1 cellular context compared by ENCODE assay signal in the genomic region with DNA sequence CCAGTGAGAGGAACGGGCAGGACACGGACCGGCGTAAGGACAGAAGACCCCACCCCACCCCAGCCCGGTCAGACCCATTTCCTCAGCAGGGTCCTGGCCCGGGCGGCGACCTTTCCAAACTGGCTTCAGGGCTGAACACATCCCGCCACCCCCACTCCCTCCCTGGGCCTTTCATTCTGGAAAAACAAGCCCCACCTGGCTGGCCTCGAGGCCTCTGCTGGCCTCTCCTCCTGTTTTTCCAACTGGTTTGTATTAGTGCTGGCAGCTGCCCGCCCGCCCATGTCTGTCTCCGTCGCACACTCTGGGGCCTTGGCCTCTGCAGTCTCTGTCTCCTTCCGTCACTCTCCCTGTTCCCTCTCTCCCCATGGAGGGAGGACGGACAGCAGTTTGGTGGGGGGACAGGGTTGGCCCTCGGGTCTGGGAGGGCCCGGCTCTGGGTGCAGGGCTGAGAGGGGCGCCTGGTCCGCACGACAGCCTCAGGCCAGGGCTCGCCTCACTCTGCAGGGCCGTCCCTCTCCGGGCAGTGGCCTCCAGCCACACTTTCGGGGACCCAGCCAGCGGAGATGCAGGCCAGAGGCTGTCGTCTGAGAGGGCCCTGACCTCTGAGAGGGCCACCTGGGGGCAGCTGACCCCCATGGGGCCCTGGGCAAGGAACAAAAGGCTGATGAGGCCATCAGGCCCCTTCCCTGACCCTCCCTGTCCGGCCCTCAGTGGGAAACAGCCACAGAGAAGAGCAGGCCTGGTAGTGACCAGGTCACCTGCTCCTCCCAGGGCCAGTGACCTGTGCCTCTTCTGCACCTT.
TF ChIP-seq lines count a peak whose summit lies in the region.

No MANE protein-coding gene starts in this region.

TF ChIP-seq in HepG2, 621 proteins besides CTCF, POLR2A, EP300 and RAD21 (continued from another document and continues in another):
- TF ChIP-seq, protein P1, sequence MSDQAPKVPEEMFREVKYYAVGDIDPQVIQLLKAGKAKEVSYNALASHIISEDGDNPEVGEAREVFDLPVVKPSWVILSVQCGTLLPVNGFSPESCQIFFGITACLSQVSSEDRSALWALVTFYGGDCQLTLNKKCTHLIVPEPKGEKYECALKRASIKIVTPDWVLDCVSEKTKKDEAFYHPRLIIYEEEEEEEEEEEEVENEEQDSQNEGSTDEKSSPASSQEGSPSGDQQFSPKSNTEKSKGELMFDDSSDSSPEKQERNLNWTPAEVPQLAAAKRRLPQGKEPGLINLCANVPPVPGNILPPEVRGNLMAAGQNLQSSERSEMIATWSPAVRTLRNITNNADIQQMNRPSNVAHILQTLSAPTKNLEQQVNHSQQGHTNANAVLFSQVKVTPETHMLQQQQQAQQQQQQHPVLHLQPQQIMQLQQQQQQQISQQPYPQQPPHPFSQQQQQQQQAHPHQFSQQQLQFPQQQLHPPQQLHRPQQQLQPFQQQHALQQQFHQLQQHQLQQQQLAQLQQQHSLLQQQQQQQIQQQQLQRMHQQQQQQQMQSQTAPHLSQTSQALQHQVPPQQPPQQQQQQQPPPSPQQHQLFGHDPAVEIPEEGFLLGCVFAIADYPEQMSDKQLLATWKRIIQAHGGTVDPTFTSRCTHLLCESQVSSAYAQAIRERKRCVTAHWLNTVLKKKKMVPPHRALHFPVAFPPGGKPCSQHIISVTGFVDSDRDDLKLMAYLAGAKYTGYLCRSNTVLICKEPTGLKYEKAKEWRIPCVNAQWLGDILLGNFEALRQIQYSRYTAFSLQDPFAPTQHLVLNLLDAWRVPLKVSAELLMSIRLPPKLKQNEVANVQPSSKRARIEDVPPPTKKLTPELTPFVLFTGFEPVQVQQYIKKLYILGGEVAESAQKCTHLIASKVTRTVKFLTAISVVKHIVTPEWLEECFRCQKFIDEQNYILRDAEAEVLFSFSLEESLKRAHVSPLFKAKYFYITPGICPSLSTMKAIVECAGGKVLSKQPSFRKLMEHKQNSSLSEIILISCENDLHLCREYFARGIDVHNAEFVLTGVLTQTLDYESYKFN (CRISPR knock-in tag; conservative IDR thresholded peaks at IDR 0.05): peak; percentile 81
- TF ChIP-seq, protein P2, sequence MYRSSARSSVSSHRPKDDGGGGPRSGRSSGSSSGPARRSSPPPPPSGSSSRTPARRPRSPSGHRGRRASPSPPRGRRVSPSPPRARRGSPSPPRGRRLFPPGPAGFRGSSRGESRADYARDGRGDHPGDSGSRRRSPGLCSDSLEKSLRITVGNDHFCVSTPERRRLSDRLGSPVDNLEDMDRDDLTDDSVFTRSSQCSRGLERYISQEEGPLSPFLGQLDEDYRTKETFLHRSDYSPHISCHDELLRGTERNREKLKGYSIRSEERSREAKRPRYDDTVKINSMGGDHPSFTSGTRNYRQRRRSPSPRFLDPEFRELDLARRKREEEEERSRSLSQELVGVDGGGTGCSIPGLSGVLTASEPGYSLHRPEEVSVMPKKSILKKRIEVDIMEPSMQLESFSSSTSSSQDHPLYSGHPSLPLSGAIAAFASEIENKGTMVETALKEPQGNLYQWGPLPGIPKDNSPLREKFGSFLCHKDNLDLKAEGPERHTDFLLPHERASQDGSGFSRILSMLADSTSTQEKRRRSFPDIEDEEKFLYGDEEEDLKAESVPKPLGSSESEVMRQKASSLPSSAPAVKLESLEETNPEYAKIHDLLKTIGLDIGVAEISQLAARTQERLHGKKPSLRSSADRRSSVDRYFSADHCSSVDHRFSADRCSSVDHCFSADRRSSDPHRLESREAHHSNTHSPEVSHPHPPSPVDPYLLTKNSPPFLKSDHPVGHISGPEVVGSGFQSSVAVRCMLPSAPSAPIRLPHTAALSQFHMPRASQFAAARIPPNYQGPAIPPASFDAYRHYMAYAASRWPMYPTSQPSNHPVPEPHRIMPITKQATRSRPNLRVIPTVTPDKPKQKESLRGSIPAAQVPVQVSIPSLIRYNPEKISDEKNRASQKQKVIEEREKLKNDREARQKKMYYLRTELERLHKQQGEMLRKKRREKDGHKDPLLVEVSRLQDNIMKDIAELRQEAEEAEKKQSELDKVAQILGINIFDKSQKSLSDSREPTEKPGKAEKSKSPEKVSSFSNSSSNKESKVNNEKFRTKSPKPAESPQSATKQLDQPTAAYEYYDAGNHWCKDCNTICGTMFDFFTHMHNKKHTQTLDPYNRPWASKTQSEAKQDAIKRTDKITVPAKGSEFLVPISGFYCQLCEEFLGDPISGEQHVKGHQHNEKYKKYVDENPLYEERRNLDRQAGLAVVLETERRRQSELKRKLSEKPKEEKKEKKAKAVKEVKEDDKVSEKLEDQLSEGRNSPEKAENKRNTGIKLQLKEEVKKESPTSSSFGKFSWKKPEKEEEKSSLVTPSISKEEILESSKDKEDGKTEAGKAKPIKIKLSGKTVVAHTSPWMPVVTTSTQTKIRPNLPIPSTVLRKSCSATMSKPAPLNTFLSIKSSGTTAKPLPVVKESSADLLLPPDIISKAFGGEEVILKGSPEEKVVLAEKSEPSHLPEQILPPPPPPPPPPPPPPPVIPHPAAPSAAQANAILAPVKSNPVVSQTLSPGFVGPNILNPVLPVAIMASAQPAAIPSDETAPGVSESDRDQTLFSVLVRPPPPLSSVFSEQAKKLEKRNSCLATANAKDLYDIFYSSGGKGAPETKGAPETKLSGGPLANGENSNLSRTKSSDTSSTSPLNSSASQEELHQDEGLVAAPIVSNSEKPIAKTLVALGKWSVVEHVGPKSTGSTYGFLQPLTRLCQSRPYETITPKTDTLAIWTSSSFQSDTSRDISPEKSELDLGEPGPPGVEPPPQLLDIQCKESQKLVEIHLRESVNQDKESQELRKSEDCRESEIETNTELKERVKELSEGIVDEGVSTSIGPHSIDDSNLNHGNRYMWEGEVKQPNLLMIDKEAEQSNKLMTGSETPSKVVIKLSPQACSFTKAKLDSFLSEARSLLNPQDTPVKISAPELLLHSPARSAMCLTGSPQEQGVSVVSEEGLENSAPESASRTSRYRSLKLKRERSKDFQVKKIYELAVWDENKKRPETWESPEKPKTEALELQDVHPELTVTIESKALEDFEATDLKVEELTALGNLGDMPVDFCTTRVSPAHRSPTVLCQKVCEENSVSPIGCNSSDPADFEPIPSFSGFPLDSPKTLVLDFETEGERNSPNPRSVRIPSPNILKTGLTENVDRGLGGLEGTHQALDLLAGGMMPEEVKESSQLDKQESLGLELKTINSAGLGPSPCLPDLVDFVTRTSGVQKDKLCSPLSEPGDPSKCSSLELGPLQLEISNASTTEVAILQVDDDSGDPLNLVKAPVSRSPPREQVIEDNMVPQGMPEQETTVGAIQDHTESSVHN (CRISPR knock-in tag; IDR thresholded peaks at IDR 0.05): no peak
- TF ChIP-seq, protein P3, sequence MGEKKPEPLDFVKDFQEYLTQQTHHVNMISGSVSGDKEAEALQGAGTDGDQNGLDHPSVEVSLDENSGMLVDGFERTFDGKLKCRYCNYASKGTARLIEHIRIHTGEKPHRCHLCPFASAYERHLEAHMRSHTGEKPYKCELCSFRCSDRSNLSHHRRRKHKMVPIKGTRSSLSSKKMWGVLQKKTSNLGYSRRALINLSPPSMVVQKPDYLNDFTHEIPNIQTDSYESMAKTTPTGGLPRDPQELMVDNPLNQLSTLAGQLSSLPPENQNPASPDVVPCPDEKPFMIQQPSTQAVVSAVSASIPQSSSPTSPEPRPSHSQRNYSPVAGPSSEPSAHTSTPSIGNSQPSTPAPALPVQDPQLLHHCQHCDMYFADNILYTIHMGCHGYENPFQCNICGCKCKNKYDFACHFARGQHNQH (CRISPR knock-in tag; IDR thresholded peaks at IDR 0.05): 0 out of 2 replicates have a peak, but pooled peaks have one; percentile 23
- TF ChIP-seq, protein P4, sequence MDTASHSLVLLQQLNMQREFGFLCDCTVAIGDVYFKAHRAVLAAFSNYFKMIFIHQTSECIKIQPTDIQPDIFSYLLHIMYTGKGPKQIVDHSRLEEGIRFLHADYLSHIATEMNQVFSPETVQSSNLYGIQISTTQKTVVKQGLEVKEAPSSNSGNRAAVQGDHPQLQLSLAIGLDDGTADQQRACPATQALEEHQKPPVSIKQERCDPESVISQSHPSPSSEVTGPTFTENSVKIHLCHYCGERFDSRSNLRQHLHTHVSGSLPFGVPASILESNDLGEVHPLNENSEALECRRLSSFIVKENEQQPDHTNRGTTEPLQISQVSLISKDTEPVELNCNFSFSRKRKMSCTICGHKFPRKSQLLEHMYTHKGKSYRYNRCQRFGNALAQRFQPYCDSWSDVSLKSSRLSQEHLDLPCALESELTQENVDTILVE (CRISPR knock-in tag; IDR thresholded peaks at IDR 0.05): no peak
- TF ChIP-seq, protein P5, sequence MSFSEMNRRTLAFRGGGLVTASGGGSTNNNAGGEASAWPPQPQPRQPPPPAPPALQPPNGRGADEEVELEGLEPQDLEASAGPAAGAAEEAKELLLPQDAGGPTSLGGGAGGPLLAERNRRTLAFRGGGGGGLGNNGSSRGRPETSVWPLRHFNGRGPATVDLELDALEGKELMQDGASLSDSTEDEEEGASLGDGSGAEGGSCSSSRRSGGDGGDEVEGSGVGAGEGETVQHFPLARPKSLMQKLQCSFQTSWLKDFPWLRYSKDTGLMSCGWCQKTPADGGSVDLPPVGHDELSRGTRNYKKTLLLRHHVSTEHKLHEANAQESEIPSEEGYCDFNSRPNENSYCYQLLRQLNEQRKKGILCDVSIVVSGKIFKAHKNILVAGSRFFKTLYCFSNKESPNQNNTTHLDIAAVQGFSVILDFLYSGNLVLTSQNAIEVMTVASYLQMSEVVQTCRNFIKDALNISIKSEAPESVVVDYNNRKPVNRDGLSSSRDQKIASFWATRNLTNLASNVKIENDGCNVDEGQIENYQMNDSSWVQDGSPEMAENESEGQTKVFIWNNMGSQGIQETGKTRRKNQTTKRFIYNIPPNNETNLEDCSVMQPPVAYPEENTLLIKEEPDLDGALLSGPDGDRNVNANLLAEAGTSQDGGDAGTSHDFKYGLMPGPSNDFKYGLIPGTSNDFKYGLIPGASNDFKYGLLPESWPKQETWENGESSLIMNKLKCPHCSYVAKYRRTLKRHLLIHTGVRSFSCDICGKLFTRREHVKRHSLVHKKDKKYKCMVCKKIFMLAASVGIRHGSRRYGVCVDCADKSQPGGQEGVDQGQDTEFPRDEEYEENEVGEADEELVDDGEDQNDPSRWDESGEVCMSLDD (CRISPR knock-in tag; IDR thresholded peaks at IDR 0.05; ENCODE audit: borderline replicate concordance): peak; percentile 84
- TF ChIP-seq PHF21A (CRISPR knock-in tag; IDR thresholded peaks at IDR 0.05): peak; percentile 73
- TF ChIP-seq TCF7 (IDR thresholded peaks at IDR 0.05; ENCODE audit: low read depth): peak; percentile 74
- TF ChIP-seq JUND (CRISPR knock-in tag; IDR thresholded peaks at IDR 0.05): no peak
- TF ChIP-seq, protein P6, sequence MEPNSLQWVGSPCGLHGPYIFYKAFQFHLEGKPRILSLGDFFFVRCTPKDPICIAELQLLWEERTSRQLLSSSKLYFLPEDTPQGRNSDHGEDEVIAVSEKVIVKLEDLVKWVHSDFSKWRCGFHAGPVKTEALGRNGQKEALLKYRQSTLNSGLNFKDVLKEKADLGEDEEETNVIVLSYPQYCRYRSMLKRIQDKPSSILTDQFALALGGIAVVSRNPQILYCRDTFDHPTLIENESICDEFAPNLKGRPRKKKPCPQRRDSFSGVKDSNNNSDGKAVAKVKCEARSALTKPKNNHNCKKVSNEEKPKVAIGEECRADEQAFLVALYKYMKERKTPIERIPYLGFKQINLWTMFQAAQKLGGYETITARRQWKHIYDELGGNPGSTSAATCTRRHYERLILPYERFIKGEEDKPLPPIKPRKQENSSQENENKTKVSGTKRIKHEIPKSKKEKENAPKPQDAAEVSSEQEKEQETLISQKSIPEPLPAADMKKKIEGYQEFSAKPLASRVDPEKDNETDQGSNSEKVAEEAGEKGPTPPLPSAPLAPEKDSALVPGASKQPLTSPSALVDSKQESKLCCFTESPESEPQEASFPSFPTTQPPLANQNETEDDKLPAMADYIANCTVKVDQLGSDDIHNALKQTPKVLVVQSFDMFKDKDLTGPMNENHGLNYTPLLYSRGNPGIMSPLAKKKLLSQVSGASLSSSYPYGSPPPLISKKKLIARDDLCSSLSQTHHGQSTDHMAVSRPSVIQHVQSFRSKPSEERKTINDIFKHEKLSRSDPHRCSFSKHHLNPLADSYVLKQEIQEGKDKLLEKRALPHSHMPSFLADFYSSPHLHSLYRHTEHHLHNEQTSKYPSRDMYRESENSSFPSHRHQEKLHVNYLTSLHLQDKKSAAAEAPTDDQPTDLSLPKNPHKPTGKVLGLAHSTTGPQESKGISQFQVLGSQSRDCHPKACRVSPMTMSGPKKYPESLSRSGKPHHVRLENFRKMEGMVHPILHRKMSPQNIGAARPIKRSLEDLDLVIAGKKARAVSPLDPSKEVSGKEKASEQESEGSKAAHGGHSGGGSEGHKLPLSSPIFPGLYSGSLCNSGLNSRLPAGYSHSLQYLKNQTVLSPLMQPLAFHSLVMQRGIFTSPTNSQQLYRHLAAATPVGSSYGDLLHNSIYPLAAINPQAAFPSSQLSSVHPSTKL (CRISPR knock-in tag; IDR thresholded peaks at IDR 0.05): peak; percentile 47
- peak; percentile 73 for TF ChIP-seq KLF6 (CRISPR knock-in tag; IDR thresholded peaks at IDR 0.05)
- TF ChIP-seq PTBP1 (IDR thresholded peaks at IDR 0.05; ENCODE audit: low read depth, low read length, poor library complexity, severe bottlenecking): no peak
- TF ChIP-seq, protein P7, sequence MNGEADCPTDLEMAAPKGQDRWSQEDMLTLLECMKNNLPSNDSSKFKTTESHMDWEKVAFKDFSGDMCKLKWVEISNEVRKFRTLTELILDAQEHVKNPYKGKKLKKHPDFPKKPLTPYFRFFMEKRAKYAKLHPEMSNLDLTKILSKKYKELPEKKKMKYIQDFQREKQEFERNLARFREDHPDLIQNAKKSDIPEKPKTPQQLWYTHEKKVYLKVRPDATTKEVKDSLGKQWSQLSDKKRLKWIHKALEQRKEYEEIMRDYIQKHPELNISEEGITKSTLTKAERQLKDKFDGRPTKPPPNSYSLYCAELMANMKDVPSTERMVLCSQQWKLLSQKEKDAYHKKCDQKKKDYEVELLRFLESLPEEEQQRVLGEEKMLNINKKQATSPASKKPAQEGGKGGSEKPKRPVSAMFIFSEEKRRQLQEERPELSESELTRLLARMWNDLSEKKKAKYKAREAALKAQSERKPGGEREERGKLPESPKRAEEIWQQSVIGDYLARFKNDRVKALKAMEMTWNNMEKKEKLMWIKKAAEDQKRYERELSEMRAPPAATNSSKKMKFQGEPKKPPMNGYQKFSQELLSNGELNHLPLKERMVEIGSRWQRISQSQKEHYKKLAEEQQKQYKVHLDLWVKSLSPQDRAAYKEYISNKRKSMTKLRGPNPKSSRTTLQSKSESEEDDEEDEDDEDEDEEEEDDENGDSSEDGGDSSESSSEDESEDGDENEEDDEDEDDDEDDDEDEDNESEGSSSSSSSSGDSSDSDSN (CRISPR knock-in tag; IDR thresholded peaks at IDR 0.05): peak; percentile 52; the same call in 1 of the 2 replicates
- TF ChIP-seq, protein P8, sequence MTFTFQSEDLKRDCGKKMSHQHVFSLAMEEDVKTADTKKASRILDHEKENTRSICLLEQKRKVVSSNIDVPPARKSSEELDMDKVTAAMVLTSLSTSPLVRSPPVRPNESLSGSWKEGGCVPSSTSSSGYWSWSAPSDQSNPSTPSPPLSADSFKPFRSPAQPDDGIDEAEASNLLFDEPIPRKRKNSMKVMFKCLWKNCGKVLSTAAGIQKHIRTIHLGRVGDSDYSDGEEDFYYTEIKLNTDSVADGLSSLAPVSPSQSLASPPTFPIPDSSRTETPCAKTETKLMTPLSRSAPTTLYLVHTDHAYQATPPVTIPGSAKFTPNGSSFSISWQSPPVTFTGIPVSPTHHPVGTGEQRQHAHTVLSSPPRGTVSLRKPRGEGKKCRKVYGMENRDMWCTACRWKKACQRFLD (CRISPR knock-in tag; IDR thresholded peaks at IDR 0.05; ENCODE audit: borderline replicate concordance): 0 out of 2 replicates have a peak, but pooled peaks have one; percentile 26
- TF ChIP-seq TARDBP (CRISPR knock-in tag; IDR thresholded peaks at IDR 0.05): peak; percentile 70
- TF ChIP-seq, protein P9, sequence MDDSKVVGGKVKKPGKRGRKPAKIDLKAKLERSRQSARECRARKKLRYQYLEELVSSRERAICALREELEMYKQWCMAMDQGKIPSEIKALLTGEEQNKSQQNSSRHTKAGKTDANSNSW (CRISPR knock-in tag; IDR thresholded peaks at IDR 0.05; ENCODE audit: borderline replicate concordance): peak; percentile 48; the same call in 1 of the 2 replicates
- TF ChIP-seq ZSCAN21 (CRISPR knock-in tag; IDR thresholded peaks at IDR 0.05; ENCODE audit: borderline replicate concordance): peak; percentile 19; the same call in 1 of the 2 replicates
- peak; percentile 34; the same call in 1 of the 2 replicates for TF ChIP-seq IRF2 (CRISPR knock-in tag; IDR thresholded peaks at IDR 0.05)
